19 cellular contexts compared by ENCODE assay signal in genomic region chr20:19026901-19027644, GRCh38.
A peak's percentile ranks its signal among the peaks of the same experiment; 100 is the strongest.
DNase-seq lines count a peak whose midpoint lies in the region; ATAC-seq and TF ChIP-seq lines count a peak whose summit lies in the region.
"Had no signal": no experiment of that assay in that cellular context is flagged by ENCODE, and none has a peak within 500 bp of the region (broad histone marks: within the 10 kb centered on the region; RNA-seq: fewer than 3 reads in every experiment).

No MANE protein-coding gene starts in this region.

- H3K4me1 ChIP-seq in esophagus muscularis mucosa (peaks cover 12 to 17% (median 16%) of the 10 kb centered on the region in 4 donors), parathyroid adenoma (peaks cover 30% of the 10 kb centered on the region)
- H3K4me1 ChIP-seq: tibial nerve had no signal

- TF ChIP-seq POLR2A in NB4 (IDR thresholded peaks at IDR 0.05; ENCODE audit: extremely low read depth, insufficient read length) (no peak), esophagus muscularis mucosa (IDR thresholded peaks at IDR 0.05; ENCODE audit: low read depth) (no peak)

- no peaks in the 10 kb centered on the region for H3K79me2 ChIP-seq in parathyroid adenoma

- H3K9me3 Mint-ChIP-seq in activated CD4-positive, alpha-beta T cell treated with anti-CD3 and anti-CD28 coated beads, Interleukin-2, amount 10 ng/mL, durations not matched to agents 24 days and 14 days: no peaks in the 10 kb centered on the region
- H3K9me3 Mint-ChIP-seq: activated naive CD8-positive, alpha-beta T cell treated with anti-CD3 and anti-CD28 coated beads, Interleukin-2, amount 10 ng/mL, durations not matched to agents 7 days and 5 days; activated T-cell treated with anti-CD3 and anti-CD28 coated beads, Interleukin-2, amount 50 U/mL, for 24 hours had no signal

- TF ChIP-seq EP300 in esophagus muscularis mucosa (IDR thresholded peaks at IDR 0.05): no peak

- no peak overlapping the region for H3K27ac Mint-ChIP-seq in activated CD4-positive, alpha-beta T cell treated with anti-CD3 and anti-CD28 coated beads, Interleukin-2, amount 10 ng/mL, durations not matched to agents 24 days and 14 days
- H3K27ac Mint-ChIP-seq: activated naive CD8-positive, alpha-beta T cell treated with anti-CD3 and anti-CD28 coated beads, Interleukin-2, amount 10 ng/mL, durations not matched to agents 7 days and 5 days; activated T-cell treated with anti-CD3 and anti-CD28 coated beads, Interleukin-2, amount 50 U/mL, for 24 hours; HFFc6 had no signal

- no peaks in the 10 kb centered on the region for H3K36me3 Mint-ChIP-seq in activated CD4-positive, alpha-beta T cell treated with anti-CD3 and anti-CD28 coated beads, Interleukin-2, amount 10 ng/mL, durations not matched to agents 24 days and 14 days (ENCODE audit: low read depth)
- H3K36me3 Mint-ChIP-seq: activated naive CD8-positive, alpha-beta T cell treated with anti-CD3 and anti-CD28 coated beads, Interleukin-2, amount 10 ng/mL, durations not matched to agents 7 days and 5 days had no signal

- no peak overlapping the region for H3K4me3 Mint-ChIP-seq in activated CD4-positive, alpha-beta T cell treated with anti-CD3 and anti-CD28 coated beads, Interleukin-2, amount 10 ng/mL, durations not matched to agents 24 days and 14 days
- H3K4me3 Mint-ChIP-seq: activated naive CD8-positive, alpha-beta T cell treated with anti-CD3 and anti-CD28 coated beads, Interleukin-2, amount 10 ng/mL, durations not matched to agents 7 days and 5 days; activated T-cell treated with anti-CD3 and anti-CD28 coated beads, Interleukin-2, amount 50 U/mL, for 24 hours; HFFc6 had no signal

- H3K4me1 Mint-ChIP-seq in activated CD4-positive, alpha-beta T cell treated with anti-CD3 and anti-CD28 coated beads, Interleukin-2, amount 10 ng/mL, durations not matched to agents 24 days and 14 days: no peaks in the 10 kb centered on the region
- H3K4me1 Mint-ChIP-seq: activated naive CD8-positive, alpha-beta T cell treated with anti-CD3 and anti-CD28 coated beads, Interleukin-2, amount 10 ng/mL, durations not matched to agents 7 days and 5 days had no signal

- H3K4me3 ChIP-seq in NB4 (ENCODE audit: low read depth, low read length) (no peak overlapping the region), esophagus muscularis mucosa (no peak overlapping the region), parathyroid adenoma (ENCODE audit: low read depth, low read length) (no peak overlapping the region)
- H3K4me3 ChIP-seq: K562, tibial nerve had no signal

- WGBS in esophagus muscularis mucosa: 91% methylated on average over 10 of the region's 11 CpGs

- H3K9me3 ChIP-seq in esophagus muscularis mucosa: peaks cover 0 to 4% (median 0%) of the 10 kb centered on the region in 4 donors
- no peaks in the 10 kb centered on the region for H3K9me3 ChIP-seq in parathyroid adenoma (ENCODE audit: control insufficient read depth, low read length)

- no peaks in the 10 kb centered on the region for H3K27me3 Mint-ChIP-seq in activated CD4-positive, alpha-beta T cell treated with anti-CD3 and anti-CD28 coated beads, Interleukin-2, amount 10 ng/mL, durations not matched to agents 24 days and 14 days
- H3K27me3 Mint-ChIP-seq: activated naive CD8-positive, alpha-beta T cell treated with anti-CD3 and anti-CD28 coated beads, Interleukin-2, amount 10 ng/mL, durations not matched to agents 7 days and 5 days; activated T-cell treated with anti-CD3 and anti-CD28 coated beads, Interleukin-2, amount 50 U/mL, for 24 hours had no signal

- DNase-seq in DMS 273 (lab: John Stamatoyannopoulos, UW; ENCODE audit: unreplicated experiment) (peak; percentile 40), DMS 273 treated with DMSO at 0.1 percent for 48 hours (lab: John Stamatoyannopoulos, UW) (no peak), NB4 (ENCODE audit: low read depth) (no peak), esophagus muscularis mucosa (ENCODE audit: extremely low spot score) (peak; percentile 83), NCI-H226 (no peak)
- DNase-seq in activated CD4-positive, alpha-beta T cell treated with anti-CD3 and anti-CD28 coated beads, Interleukin-2, amount 10 ng/mL, durations not matched to agents 24 days and 14 days: no peak
- DNase-seq: 8988T; activated CD4-positive, alpha-beta T cell treated with anti-CD3 and anti-CD28 coated beads, Interleukin-2, amount 50 U/mL, for 48 hours; activated naive CD8-positive, alpha-beta T cell treated with anti-CD3 and anti-CD28 coated beads, Interleukin-2, amount 10 ng/mL, durations not matched to agents 7 days and 5 days; activated T-cell treated with anti-CD3 and anti-CD28 coated beads, Interleukin-2, amount 50 U/mL, for 24 hours; effector memory CD4-positive, alpha-beta T cell; HFFc6; mammary epithelial cell; NCI-H1092; stimulated activated CD4-positive, alpha-beta T cell treated with anti-CD3 and anti-CD28 coated beads, Interleukin-4, amount 100 ng/mL, for 24 hours had no signal

- no peak overlapping the region for H3K9ac ChIP-seq in parathyroid adenoma

- peak; percentile 15 for TF ChIP-seq CTCF in NB4 (IDR thresholded peaks at IDR 0.05; ENCODE audit: low read depth, low read length)
- TF ChIP-seq CTCF in esophagus muscularis mucosa (IDR thresholded peaks at IDR 0.05): no peak
- TF ChIP-seq CTCF in parathyroid adenoma (IDR thresholded peaks at IDR 0.05): peak; percentile 34

- peak overlapping the region; percentile 78 for H2AFZ ChIP-seq in parathyroid adenoma

- H3K27me3 ChIP-seq in esophagus muscularis mucosa (no peaks in the 10 kb centered on the region), parathyroid adenoma (ENCODE audit: control insufficient read depth, insufficient read depth, low read length) (no peaks in the 10 kb centered on the region)
- H3K27me3 ChIP-seq: tibial nerve had no signal

- no peak overlapping the region for H3K27ac ChIP-seq in esophagus muscularis mucosa (replicated peaks in 1 of 4)
- peak overlapping the region; percentile 86 for H3K27ac ChIP-seq in parathyroid adenoma
- H3K27ac ChIP-seq: tibial nerve had no signal

- peak overlapping the region; percentile 13 for H3K4me2 ChIP-seq in parathyroid adenoma (ENCODE audit: low read length)

- intact Hi-C loops in esophagus muscularis mucosa (cut with DNase I): no loop called here
- intact Hi-C loops in activated CD4-positive, alpha-beta T cell treated with anti-CD3 and anti-CD28 coated beads, Interleukin-2, amount 10 ng/mL, durations not matched to agents 24 days and 14 days (cut with micrococcal nuclease): no loop called here

- ATAC-seq in GM21381 (IDR thresholded peaks at IDR 0.05; ENCODE audit: unreplicated experiment): no peak
- ATAC-seq: K562 had no signal

- H3K36me3 ChIP-seq in esophagus muscularis mucosa (no peaks in the 10 kb centered on the region), parathyroid adenoma (ENCODE audit: control insufficient read depth, insufficient read depth, low read length) (no peaks in the 10 kb centered on the region)
- H3K36me3 ChIP-seq: tibial nerve had no signal

Comparison
In these comparisons a context has a peak if more than half of its experiments do, and no peak if none do; other contexts are left out.
1. DNase-seq: peak in DMS 273 (single experiment) and esophagus muscularis mucosa (single experiment); none in DMS 273 treated with DMSO at 0.1 percent for 48 hours (single experiment), NB4 (single experiment), NCI-H226 (single experiment) and activated CD4-positive, alpha-beta T cell treated with anti-CD3 and anti-CD28 coated beads, Interleukin-2, amount 10 ng/mL, durations not matched to agents 24 days and 14 days (single experiment).
2. CTCF ChIP-seq: peak in NB4 (single experiment) and parathyroid adenoma (single experiment); none in esophagus muscularis mucosa (0 of 3).